ENCODE assay signal across 8 cellular contexts in genomic region chr18:9708882-9709877, GRCh38. TPM values are rescaled to one million over a fixed set of nuclear protein-coding genes. Genes with fewer than 3 reads are reported as not detected.
DNase-seq lines count a peak whose midpoint lies in the region; ATAC-seq and TF ChIP-seq lines count a peak whose summit lies in the region.

No MANE protein-coding gene starts in this region.

- no peak for DNase-seq in activated T-cell treated with anti-CD3 and anti-CD28 coated beads, Interleukin-2, amount 50 U/mL, for 4 hours
- DNase-seq in activated T-cell treated with anti-CD3 and anti-CD28 coated beads for 4 hours = no peak
- no peak for DNase-seq in osteocyte (ENCODE audit: extremely low spot score, unreplicated experiment)
- no peak for DNase-seq in NCI-H1417 treated with DMSO at 0.1 percent for 48 hours (lab: John Stamatoyannopoulos, UW)

- TF ChIP-seq CTCF in WI38 (IDR thresholded peaks at IDR 0.05; ENCODE audit: low read depth, low read length) = no peak
- TF ChIP-seq CTCF in gastroesophageal sphincter (IDR thresholded peaks at IDR 0.05) = peak in 1 of 4 experiments; percentile 3
- TF ChIP-seq CTCF in osteocyte (IDR thresholded peaks at IDR 0.05) = no peak

- ATAC-seq in activated T-cell treated with anti-CD3 and anti-CD28 coated beads, Interleukin-2, amount 50 U/mL, for 4 hours = peak; percentile 22 to 45
- ATAC-seq in gastroesophageal sphincter (no peak), HG02840 (IDR thresholded peaks at IDR 0.05; ENCODE audit: low FRiP score, unreplicated experiment) (no peak), GM21576 (IDR thresholded peaks at IDR 0.05; ENCODE audit: unreplicated experiment) (no peak)

- TF ChIP-seq POLR2A in gastroesophageal sphincter (IDR thresholded peaks at IDR 0.05) = no peak

- H3K27me3 Mint-ChIP-seq in activated T-cell treated with anti-CD3 and anti-CD28 coated beads, Interleukin-2, amount 50 U/mL, for 4 hours (ENCODE audit: low read depth) = peaks cover 84% of the 10 kb centered on the region
- H3K27me3 Mint-ChIP-seq in osteocyte (ENCODE audit: unreplicated experiment) = no peaks in the 10 kb centered on the region

- no peak for TF ChIP-seq EP300 in gastroesophageal sphincter (IDR thresholded peaks at IDR 0.05)

- H3K36me3 Mint-ChIP-seq in activated T-cell treated with anti-CD3 and anti-CD28 coated beads, Interleukin-2, amount 50 U/mL, for 4 hours (ENCODE audit: insufficient read depth) = no peaks in the 10 kb centered on the region
- H3K36me3 Mint-ChIP-seq in osteocyte (ENCODE audit: unreplicated experiment) = no peaks in the 10 kb centered on the region

- no peaks in the 10 kb centered on the region for H3K9me3 ChIP-seq in gastroesophageal sphincter

- H3K27ac Mint-ChIP-seq in osteocyte (ENCODE audit: unreplicated experiment) = peak overlapping the region; percentile 91

- no peaks in the 10 kb centered on the region for H3K36me3 ChIP-seq in gastroesophageal sphincter

- H3K9me3 Mint-ChIP-seq in activated T-cell treated with anti-CD3 and anti-CD28 coated beads, Interleukin-2, amount 50 U/mL, for 4 hours = no peaks in the 10 kb centered on the region
- H3K9me3 Mint-ChIP-seq in osteocyte (ENCODE audit: unreplicated experiment) = no peaks in the 10 kb centered on the region

- peak overlapping the region; percentile 78 for H3K4me3 Mint-ChIP-seq in activated T-cell treated with anti-CD3 and anti-CD28 coated beads, Interleukin-2, amount 50 U/mL, for 4 hours
- peak overlapping the region; percentile 91 for H3K4me3 Mint-ChIP-seq in osteocyte (ENCODE audit: unreplicated experiment)

- H3K4me1 ChIP-seq in gastroesophageal sphincter = peaks cover 3 to 66% (median 8%) of the 10 kb centered on the region in 3 donors

- H3K4me1 Mint-ChIP-seq in activated T-cell treated with anti-CD3 and anti-CD28 coated beads, Interleukin-2, amount 50 U/mL, for 4 hours (ENCODE audit: low read depth) = peaks cover 24% of the 10 kb centered on the region
- H3K4me1 Mint-ChIP-seq in osteocyte (ENCODE audit: unreplicated experiment) = peaks cover 77% of the 10 kb centered on the region

- H3K4me3 ChIP-seq in WI38 (ENCODE audit: low read depth, low read length) = peak overlapping the region; percentile 86
- H3K4me3 ChIP-seq in gastroesophageal sphincter = peak overlapping the region; percentile 79 to 85

- H3K27me3 ChIP-seq in gastroesophageal sphincter = no peaks in the 10 kb centered on the region

- peak overlapping the region; percentile 75 to 99 (median 93) for H3K27ac ChIP-seq in gastroesophageal sphincter

- 7 to 45% methylated on average over 6 to 10 of the region's 44 CpGs for WGBS in gastroesophageal sphincter (ENCODE audit: low coverage in 1 of 2), 2 donors

RNA-seq across cellular contexts. Expression of gene RAB31, which starts 1.1 kb away (rescaled TPM):
- total RNA-seq in activated T-cell treated with anti-CD3 and anti-CD28 coated beads, Interleukin-2, amount 50 U/mL, for 4 hours = 1 to 10 TPM in 2 of 3 donors, under 1 TPM in 1; 0.40 to 1.8 (median 1.2) TPM
- total RNA-seq in gastroesophageal sphincter (100 to 1,000 TPM; 108 to 181 (median 136) TPM), osteocyte (90.8 and 97.2 TPM in 2 replicates)

Comparison
In these comparisons a context has a peak if more than half of its experiments do, and no peak if none do; other contexts are left out.
1. ATAC-seq: peak in activated T-cell treated with anti-CD3 and anti-CD28 coated beads, Interleukin-2, amount 50 U/mL, for 4 hours (2 of 2); none in gastroesophageal sphincter (single experiment), HG02840 (single experiment) and GM21576 (single experiment).
2. RNA of gene RAB31, which starts 1.1 kb away (total RNA-seq): 108 to 181 TPM in gastroesophageal sphincter and 90.8 to 97.2 TPM in osteocyte; 0.40 to 1.8 TPM in activated T-cell treated with anti-CD3 and anti-CD28 coated beads, Interleukin-2, amount 50 U/mL, for 4 hours; every median in the first group is over 10 times any median in the second.